In genomic region chr18:57797209-57797651, GRCh38 we compare ENCODE assay signal across 11 cellular contexts. TPM values are rescaled to one million over a fixed set of nuclear protein-coding genes. Genes with fewer than 3 reads are reported as not detected.
DNase-seq lines count a peak whose midpoint lies in the region; ATAC-seq and TF ChIP-seq lines count a peak whose summit lies in the region.
"Had no signal": no experiment of that assay in that cellular context is flagged by ENCODE, and none has a peak within 500 bp of the region (broad histone marks: within the 10 kb centered on the region; RNA-seq: fewer than 3 reads in every experiment).

No MANE protein-coding gene starts in this region.

- peaks cover 4% of the 10 kb centered on the region for H3K9me3 Mint-ChIP-seq in WTC11
- no peaks in the 10 kb centered on the region for H3K9me3 Mint-ChIP-seq in progenitor cell of endocrine pancreas (ENCODE audit: low read depth)

- H3K27me3 Mint-ChIP-seq in WTC11 (ENCODE audit: low read depth): peaks cover 32% of the 10 kb centered on the region
- no peaks in the 10 kb centered on the region for H3K27me3 Mint-ChIP-seq in progenitor cell of endocrine pancreas

- POLR2A ChIA-PET in HEK293 (lab: Yijun Ruan, JAX): no interaction called here
- POLR2A ChIA-PET in WTC11 (lab: Charles Lee): interaction anchor here (0.7 to 1.9 kb wide), 2 partner anchors 14 to 16 kb away, joined by 4 read pairs; no protein-coding TSS in a partner anchor

- H3K27ac Mint-ChIP-seq in WTC11 (no peak overlapping the region), progenitor cell of endocrine pancreas (peak overlapping the region; percentile 95)

- H3K4me1 Mint-ChIP-seq in WTC11 (peaks cover 31% of the 10 kb centered on the region), progenitor cell of endocrine pancreas (ENCODE audit: low read depth) (peaks cover 68% of the 10 kb centered on the region)

- ATAC-seq in WTC11: no peak
- ATAC-seq in HG02623 (IDR thresholded peaks at IDR 0.05; ENCODE audit: unreplicated experiment): no peak

- H3K27ac ChIP-seq in HEK293 (ENCODE audit: extremely low read depth, low read depth, low read length): no peak overlapping the region; the same call in 1 of the 2 replicates
- H3K27ac ChIP-seq: cardiac muscle cell had no signal

- H3K4me3 ChIP-seq in HEK293 (ENCODE audit: low read depth, low read length): no peak overlapping the region
- H3K4me3 ChIP-seq: cardiac muscle cell had no signal

- peaks cover 23% of the 10 kb centered on the region for H3K4me1 ChIP-seq in HEK293 (ENCODE audit: control insufficient read depth, insufficient read depth, low read length)

- no peaks in the 10 kb centered on the region for H3K9me3 ChIP-seq in HEK293 (ENCODE audit: control insufficient read depth, insufficient read depth, low read depth, low read length)

- CTCF ChIA-PET in HEK293 (lab: Yijun Ruan, JAX): no interaction called here
- CTCF ChIA-PET in WTC11 (lab: Charles Lee): interaction anchor here (0.7 kb wide), 1 partner anchor 10 kb away, joined by 4 read pairs; no protein-coding TSS in a partner anchor

- H3K36me3 ChIP-seq in HEK293 (ENCODE audit: control insufficient read depth in 2 of 2, insufficient read depth in 1 of 2, low read length in 2 of 2): no peaks in the 10 kb centered on the region
- H3K36me3 ChIP-seq: cardiac muscle cell had no signal

- H3K4me3 Mint-ChIP-seq in WTC11: no peak overlapping the region
- peak overlapping the region; percentile 63 for H3K4me3 Mint-ChIP-seq in progenitor cell of endocrine pancreas (ENCODE audit: low read depth)

- no peak for TF ChIP-seq CTCF in HEK293 (tag by site-specific recombination; IDR thresholded peaks at IDR 0.05)
- TF ChIP-seq CTCF in WTC11 (IDR thresholded peaks at IDR 0.05): no peak
- no peak for TF ChIP-seq CTCF in progenitor cell of endocrine pancreas (IDR thresholded peaks at IDR 0.05; ENCODE audit: unreplicated experiment)

- DNase-seq in NCI-H2029 treated with DMSO at 0.1 percent for 48 hours (lab: John Stamatoyannopoulos, UW) (peak; percentile 94), WTC11 (ENCODE audit: low spot score) (no peak), progenitor cell of endocrine pancreas (ENCODE audit: low spot score, unreplicated experiment) (peak; percentile 51)
- DNase-seq in activated CD8-positive, alpha-beta memory T cell treated with anti-CD3 and anti-CD28 coated beads, Interleukin-2, amount 50 U/mL, for 4 hours: no peak
- no peak for DNase-seq in activated naive CD4-positive, alpha-beta T cell (lab: John Stamatoyannopoulos, UW)
- DNase-seq: KBM-7, nucleus accumbens, OCI-M1 had no signal

- H3K36me3 Mint-ChIP-seq in WTC11 (peaks cover 4% of the 10 kb centered on the region), progenitor cell of endocrine pancreas (ENCODE audit: insufficient read depth) (peaks cover 2% of the 10 kb centered on the region)

TF ChIP-seq in HEK293, 187 proteins besides CTCF, POLR2A, EP300 and RAD21:
- TF ChIP-seq, protein P1, sequence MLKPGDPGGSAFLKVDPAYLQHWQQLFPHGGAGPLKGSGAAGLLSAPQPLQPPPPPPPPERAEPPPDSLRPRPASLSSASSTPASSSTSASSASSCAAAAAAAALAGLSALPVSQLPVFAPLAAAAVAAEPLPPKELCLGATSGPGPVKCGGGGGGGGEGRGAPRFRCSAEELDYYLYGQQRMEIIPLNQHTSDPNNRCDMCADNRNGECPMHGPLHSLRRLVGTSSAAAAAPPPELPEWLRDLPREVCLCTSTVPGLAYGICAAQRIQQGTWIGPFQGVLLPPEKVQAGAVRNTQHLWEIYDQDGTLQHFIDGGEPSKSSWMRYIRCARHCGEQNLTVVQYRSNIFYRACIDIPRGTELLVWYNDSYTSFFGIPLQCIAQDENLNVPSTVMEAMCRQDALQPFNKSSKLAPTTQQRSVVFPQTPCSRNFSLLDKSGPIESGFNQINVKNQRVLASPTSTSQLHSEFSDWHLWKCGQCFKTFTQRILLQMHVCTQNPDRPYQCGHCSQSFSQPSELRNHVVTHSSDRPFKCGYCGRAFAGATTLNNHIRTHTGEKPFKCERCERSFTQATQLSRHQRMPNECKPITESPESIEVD (tag by site-specific recombination; IDR thresholded peaks at IDR 0.05): peak; percentile 43; the same call in 1 of the 2 replicates
- TF ChIP-seq ZBTB7A (tag by site-specific recombination; IDR thresholded peaks at IDR 0.05; ENCODE audit: low read depth): no peak

TF ChIP-seq in WTC11, 78 proteins besides CTCF, POLR2A, EP300 and RAD21:
- TF ChIP-seq CREB1 (CRISPR knock-in tag; IDR thresholded peaks at IDR 0.05): no peak
- peak; percentile 61 for TF ChIP-seq GABPB1 (CRISPR knock-in tag; IDR thresholded peaks at IDR 0.05)

RNA-seq across cellular contexts. Expression of gene ATP8B1, which starts 5.9 kb away (rescaled TPM):
- 2.7 to 5.6 TPM (median 3.9 TPM) in 3 replicates for total RNA-seq in WTC11 (2021)
- total RNA-seq in progenitor cell of endocrine pancreas: 21.7 and 21.9 TPM in 2 replicates

Comparison
In these comparisons a context has a peak if more than half of its experiments do, and no peak if none do; other contexts are left out.
1. DNase-seq: peak in NCI-H2029 treated with DMSO at 0.1 percent for 48 hours (single experiment) and progenitor cell of endocrine pancreas (single experiment); none in WTC11 (single experiment), activated CD8-positive, alpha-beta memory T cell treated with anti-CD3 and anti-CD28 coated beads, Interleukin-2, amount 50 U/mL, for 4 hours (single experiment) and activated naive CD4-positive, alpha-beta T cell (0 of 4).